8 cellular contexts compared by ENCODE assay signal in the genomic region with DNA sequence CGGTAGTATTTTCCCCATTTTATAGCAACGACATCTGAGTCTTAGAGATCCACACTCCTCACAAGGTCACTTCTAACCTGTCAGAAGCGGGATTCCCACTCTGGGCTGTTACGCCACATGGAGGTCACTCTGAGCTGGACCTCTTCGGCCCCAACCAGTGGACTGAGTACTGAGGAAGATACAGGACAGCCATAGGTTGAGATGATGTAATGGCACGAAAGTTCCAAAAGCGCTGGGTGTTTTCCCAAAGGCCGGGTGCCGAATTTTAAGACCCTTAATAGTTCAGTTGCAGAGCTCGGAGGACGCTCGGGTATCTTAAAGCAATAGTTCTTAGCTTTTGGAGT. TPM values are rescaled to one million over a fixed set of nuclear protein-coding genes. Genes with fewer than 3 reads are reported as not detected.
DNase-seq lines count a peak whose midpoint lies in the region; ATAC-seq and TF ChIP-seq lines count a peak whose summit lies in the region.

No MANE protein-coding gene starts in this region.

- H3K4me1 Mint-ChIP-seq in nephron, result peaks cover 34% of the 10 kb centered on the region

- TF ChIP-seq CTCF in A673 (conservative IDR thresholded peaks at IDR 0.05; ENCODE audit: low read depth, low read length), result no peak
- TF ChIP-seq CTCF in SU-DHL-6 (IDR thresholded peaks at IDR 0.05; ENCODE audit: insufficient read depth, low read length, poor library complexity, severe bottlenecking), result no peak
- no peak for TF ChIP-seq CTCF in nephron (IDR thresholded peaks at IDR 0.05; ENCODE audit: unreplicated experiment in 3 of 3)

- peak overlapping the region; percentile 93 to 96 (median 95) for H3K27ac Mint-ChIP-seq in nephron

- H3K9me3 ChIP-seq in A673 (ENCODE audit: low read depth, low read length, poor library complexity, severe bottlenecking), result no peaks in the 10 kb centered on the region
- H3K9me3 ChIP-seq in SU-DHL-6 (ENCODE audit: insufficient read depth, low read length), result no peaks in the 10 kb centered on the region
- H3K9me3 ChIP-seq in esophagus (ENCODE audit: control insufficient read depth in 2 of 2, insufficient read depth in 1 of 2, low read depth in 1 of 2, low read length in 1 of 2), result no peaks in the 10 kb centered on the region

- POLR2A ChIA-PET in A673 (lab: Charles Lee; ENCODE audit: low non-redundant PET), result no interaction called here

- no peaks in the 10 kb centered on the region for H4K20me1 ChIP-seq in SU-DHL-6 (ENCODE audit: low read depth, low read length)

- H3K27ac ChIP-seq in A673 (ENCODE audit: low read depth, low read length, poor library complexity, severe bottlenecking) (peak overlapping the region; percentile 95), SU-DHL-6 (ENCODE audit: low read depth, low read length) (no peak overlapping the region; the same call in 1 of the 2 replicates), esophagus (ENCODE audit: low read depth in 2 of 2, low read length in 1 of 2) (peak overlapping the region; percentile 95 to 100)

- H3K4me3 Mint-ChIP-seq in nephron, result peak overlapping the region; percentile 85 to 93 (median 89)

- no peaks in the 10 kb centered on the region for H3K9me3 Mint-ChIP-seq in nephron

- DNase-seq in A673 (ENCODE audit: low spot score) (no peak), NCI-H2196 treated with DMSO at 0.1 percent for 48 hours (lab: John Stamatoyannopoulos, UW; ENCODE audit: unreplicated experiment) (no peak), NCI-H1694 (lab: John Stamatoyannopoulos, UW) (no peak), GF-D8 (lab: John Stamatoyannopoulos, UW) (no peak)

- H3K36me3 ChIP-seq in A673 (ENCODE audit: insufficient read depth, low read length, poor library complexity, severe bottlenecking) (peaks cover 27% of the 10 kb centered on the region), SU-DHL-6 (ENCODE audit: low read length) (peaks cover 32% of the 10 kb centered on the region; the same call in 1 of the 2 replicates), esophagus (ENCODE audit: control insufficient read depth in 2 of 2, insufficient read depth in 2 of 2, low read length in 1 of 2) (no peaks in the 10 kb centered on the region)

- no peaks in the 10 kb centered on the region for H3K9me2 ChIP-seq in SU-DHL-6 (replicated peaks; ENCODE audit: insufficient read depth, low read length)

- peak; percentile 1 for ATAC-seq in GM21526 (IDR thresholded peaks at IDR 0.05; ENCODE audit: low FRiP score, unreplicated experiment)

- CTCF ChIA-PET in A673 (lab: Charles Lee), result no interaction called here

- H3K79me2 ChIP-seq in SU-DHL-6 (ENCODE audit: insufficient read depth, low read length), result peaks cover 25% of the 10 kb centered on the region

- H3K27me3 ChIP-seq in A673 (replicated peaks; ENCODE audit: insufficient read depth, low read depth, low read length, poor library complexity) (no peaks in the 10 kb centered on the region), SU-DHL-6 (ENCODE audit: low read length) (no peaks in the 10 kb centered on the region), esophagus (ENCODE audit: control insufficient read depth in 1 of 2, insufficient read depth in 2 of 2, low read length in 2 of 2) (no peaks in the 10 kb centered on the region)

- H3F3A ChIP-seq in SU-DHL-6 (ENCODE audit: insufficient read depth), result no peaks in the 10 kb centered on the region

- H3K27me3 Mint-ChIP-seq in nephron (ENCODE audit: low read depth), result no peaks in the 10 kb centered on the region

- no TSS peak for BruUV-seq in A673 (replicated peaks; lab: Mats Ljungman, UMichigan)

- H3K4me1 ChIP-seq in A673 (ENCODE audit: insufficient read depth, low read length, poor library complexity, severe bottlenecking) (peaks cover 7% of the 10 kb centered on the region), esophagus (ENCODE audit: control insufficient read depth in 2 of 2, insufficient read depth in 2 of 2, low read length in 1 of 2) (no peaks in the 10 kb centered on the region)

- intact Hi-C loops in A673 (cut with micrococcal nuclease; ENCODE audit: unreplicated experiment), result no loop called here

- WGBS in esophagus, 2 donors, result 5 to 6% methylated on average over 12 of the region's 12 CpGs

- H3K36me3 Mint-ChIP-seq in nephron (ENCODE audit: low read depth), result peaks cover 20% of the 10 kb centered on the region

- H3K9ac ChIP-seq in SU-DHL-6 (ENCODE audit: low read length), result peak overlapping the region; percentile 95

- peak overlapping the region; percentile 52 for H2AFZ ChIP-seq in SU-DHL-6 (ENCODE audit: low read depth, low read length, severe bottlenecking)

- peak overlapping the region; percentile 88 for H3K4me2 ChIP-seq in SU-DHL-6 (ENCODE audit: low read depth, low read length, poor library complexity, severe bottlenecking)

- H3K4me3 ChIP-seq in A673 (ENCODE audit: low read depth, low read length, poor library complexity, severe bottlenecking) (peak overlapping the region; percentile 82), SU-DHL-6 (ENCODE audit: insufficient read depth, low read length, poor library complexity, severe bottlenecking) (peak overlapping the region; percentile 93), esophagus (ENCODE audit: low read depth in 1 of 2, low read length in 2 of 2) (peak overlapping the region; percentile 89 to 99)

RNA-seq across cellular contexts. Expression of a gene that starts 0.7 kb away (rescaled TPM):
- total RNA-seq in A673 (2021), result 126 and 127 TPM in 2 replicates
- 100 to 1,000 TPM in 1 of 2 donors, 10 to 100 TPM in 1; 62.8 to 144 TPM for polyA plus RNA-seq in esophagus

RNA-seq across cellular contexts. Expression of a gene that starts 33.6 kb away (rescaled TPM):
- not detected in 2 replicates for total RNA-seq in A673 (2021)
- polyA plus RNA-seq in esophagus, result 100 to 1,000 TPM; 273 to 321 TPM

RNA-seq across cellular contexts. Expression of a gene that starts 54.3 kb away (rescaled TPM):
- 0.20 TPM in 1 of 2 replicates, not detected in the other for total RNA-seq in A673 (2021)
- 10 to 100 TPM in 1 of 2 donors, 1 to 10 TPM in 1; 5.0 to 16.1 TPM for polyA plus RNA-seq in esophagus
